Comparison of ENCODE assay signal across 1 cellular context in genomic region chr2:38509947-38510326, GRCh38.
TF ChIP-seq lines count a peak whose summit lies in the region.

No MANE protein-coding gene starts in this region.

TF ChIP-seq in K562, 482 proteins besides CTCF, POLR2A, EP300 and RAD21 (continued from another document):
- TF ChIP-seq ZNF609 (CRISPR knock-in tag; IDR thresholded peaks at IDR 0.05; ENCODE audit: borderline replicate concordance) (no peak), GATAD2A (IDR thresholded peaks at IDR 0.05) (no peak), ZNF830 (CRISPR knock-in tag; IDR thresholded peaks at IDR 0.05) (no peak), ARID3B (CRISPR knock-in tag; IDR thresholded peaks at IDR 0.05; ENCODE audit: borderline replicate concordance) (no peak), MGA (IDR thresholded peaks at IDR 0.05) (no peak), GABPA (tag; conservative IDR thresholded peaks at IDR 0.05; ENCODE audit: low read depth) (0 out of 2 replicates have a peak, but pooled peaks have one; percentile 21)
